In the genomic region with DNA sequence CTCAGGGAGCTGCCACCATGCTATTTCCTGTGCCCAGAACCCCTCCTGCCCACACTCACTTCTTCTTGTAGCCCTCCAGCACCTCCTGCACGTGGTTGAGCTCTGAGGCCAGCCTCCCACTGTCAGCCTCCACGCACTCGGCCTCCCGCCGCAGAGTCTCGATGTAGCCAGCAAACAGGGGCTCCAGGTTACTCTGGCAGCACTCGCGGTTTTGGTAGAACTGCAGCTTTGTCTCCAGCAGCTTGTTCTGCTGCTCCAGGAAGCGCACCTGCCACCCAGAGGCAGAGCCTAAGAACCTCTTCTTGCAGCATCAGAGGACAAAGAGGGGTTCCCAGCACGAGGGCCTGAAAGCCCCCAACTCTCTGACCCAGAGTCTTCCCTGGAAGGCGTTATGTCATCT, we compare ENCODE assay signal across 16 cellular contexts. TPM values are rescaled to one million over a fixed set of nuclear protein-coding genes. Genes with fewer than 3 reads are reported as not detected.
DNase-seq lines count a peak whose midpoint lies in the region; TF ChIP-seq lines count a peak whose summit lies in the region.
"Had no signal": no experiment of that assay in that cellular context is flagged by ENCODE, and none has a peak within 500 bp of the region (broad histone marks: within the 10 kb centered on the region; RNA-seq: fewer than 3 reads in every experiment).

No MANE protein-coding gene starts in this region.

- POLR2A ChIA-PET in OCI-LY7 (lab: Charles Lee), result no interaction called here

- CTCF ChIA-PET in OCI-LY7 (lab: Charles Lee; ENCODE audit: unreplicated experiment), result interaction anchor here (0.6 to 1.1 kb wide), 2 partner anchors 94 to 920 kb away, joined by 3 read pairs; no protein-coding TSS in a partner anchor

- TF ChIP-seq CTCF in GM20000 (IDR thresholded peaks at IDR 0.05; ENCODE audit: extremely low read depth, missing control alignments) (no peak), OCI-LY7 (conservative IDR thresholded peaks at IDR 0.05; ENCODE audit: low read length) (no peak), hepatocyte (IDR thresholded peaks at IDR 0.05; ENCODE audit: poor library complexity) (peak; percentile 13)

- no peaks in the 10 kb centered on the region for H4K20me1 ChIP-seq in OCI-LY7 (ENCODE audit: insufficient read depth, low read length)
- H4K20me1 ChIP-seq in hepatocyte (ENCODE audit: insufficient read depth, poor library complexity, severe bottlenecking), result no peaks in the 10 kb centered on the region

- H3K27ac ChIP-seq in OCI-LY7 (ENCODE audit: low read depth, low read length, poor library complexity, severe bottlenecking) (no peak overlapping the region), hepatocyte (no peak overlapping the region)
- H3K27ac ChIP-seq: cardiac muscle cell, ovary, tibial nerve had no signal

- WGBS in hepatocyte (ENCODE audit: low lambda C conversion rate, missing lambda C conversion rate), result 78% methylated on average over 11 of the region's 11 CpGs

- H3K36me3 ChIP-seq in OCI-LY7 (ENCODE audit: insufficient read depth, low read length), result no peaks in the 10 kb centered on the region
- no peaks in the 10 kb centered on the region for H3K36me3 ChIP-seq in hepatocyte (replicated peaks; ENCODE audit: insufficient read depth, low read depth)
- H3K36me3 ChIP-seq: cardiac muscle cell, ovary, tibial nerve had no signal

- peaks cover 4% of the 10 kb centered on the region for H3K27me3 ChIP-seq in hepatocyte
- H3K27me3 ChIP-seq: ovary had no signal

- H2AFZ ChIP-seq in OCI-LY7 (ENCODE audit: low read length), result no peak overlapping the region
- H2AFZ ChIP-seq in hepatocyte, result no peak overlapping the region

- H3K4me1 ChIP-seq in OCI-LY7 (ENCODE audit: insufficient read depth, low read length, poor library complexity, severe bottlenecking) (no peaks in the 10 kb centered on the region), hepatocyte (ENCODE audit: insufficient read depth) (no peaks in the 10 kb centered on the region)
- H3K4me1 ChIP-seq: tibial nerve had no signal

- intact Hi-C loops in OCI-LY7 (cut with micrococcal nuclease; ENCODE audit: unreplicated experiment), result no loop called here

- BruUV-seq in OCI-LY7 (replicated peaks; lab: Mats Ljungman, UMichigan), result no TSS peak

- H3K4me3 ChIP-seq in OCI-LY7 (ENCODE audit: low read depth, low read length, poor library complexity, severe bottlenecking) (no peak overlapping the region), hepatocyte (no peak overlapping the region)
- H3K4me3 ChIP-seq: cardiac muscle cell, ovary, tibial nerve had no signal

- H3K9me3 ChIP-seq in OCI-LY7 (ENCODE audit: low read length) (no peaks in the 10 kb centered on the region), hepatocyte (ENCODE audit: low read depth) (no peaks in the 10 kb centered on the region)
- H3K9me3 ChIP-seq: ovary, tibial nerve had no signal

- H3K9me2 ChIP-seq in OCI-LY7 (ENCODE audit: insufficient read depth, low read length), result no peaks in the 10 kb centered on the region
- no peaks in the 10 kb centered on the region for H3K9me2 ChIP-seq in hepatocyte (replicated peaks; ENCODE audit: insufficient read depth)

- H3K4me2 ChIP-seq in OCI-LY7 (ENCODE audit: low read length) (no peak overlapping the region), hepatocyte (no peak overlapping the region)

- peak; percentile 16 for DNase-seq in COLO668 (lab: John Stamatoyannopoulos, UW; ENCODE audit: unreplicated experiment)
- DNase-seq in GM20000 (ENCODE audit: low spot score), result peak; percentile 12
- peak; percentile 14 for DNase-seq in OCI-LY7 (ENCODE audit: low spot score)
- DNase-seq in hepatocyte (ENCODE audit: low spot score), result no peak
- no peak for DNase-seq in activated T-cell treated with anti-CD3 and anti-CD28 coated beads, Interleukin-2, amount 50 U/mL, for 48 hours
- no peak for DNase-seq in stimulated activated CD4-positive, alpha-beta T cell treated with anti-CD3 and anti-CD28 coated beads, Interleukin-4, amount 100 ng/mL, for 24 hours
- no peak for DNase-seq in NCI-H226
- DNase-seq: activated CD4-positive, alpha-beta memory T cell treated with anti-CD3 and anti-CD28 coated beads for 36 hours; activated gamma-delta T cell treated with Interleukin-2 at 50 U/mL for 16 hours; MV-4-11; ovary had no signal

- H3K79me2 ChIP-seq in OCI-LY7 (ENCODE audit: insufficient read depth, low read depth, low read length) (no peaks in the 10 kb centered on the region), hepatocyte (no peaks in the 10 kb centered on the region)

RNA-seq across cellular contexts. Expression of gene KRT83, which starts 2.1 kb away (rescaled TPM):
- total RNA-seq in OCI-LY7 (2014; rRNA removed; shearing (Covaris generic)), result not detected in 2 replicates
- total RNA-seq in OCI-LY7 (2022) (not detected in 2 replicates), hepatocyte (not detected in 2 replicates)
- polyA plus RNA-seq in hepatocyte, result not detected in 2 replicates
- total RNA-seq: activated CD4-positive, alpha-beta memory T cell treated with anti-CD3 and anti-CD28 coated beads for 36 hours; cardiac muscle cell; endothelial cell of umbilical vein; mesothelial cell of epicardium; ovary; T-helper 2 cell treated with Interferon-gamma antibody and Interleukin-4, amounts not matched to agents 100 ng/mL and 5 ng/mL, for 36 hours; tibial nerve had no signal
- polyA plus RNA-seq: cardiac muscle cell, endothelial cell of umbilical vein, ovary had no signal

RNA-seq across cellular contexts. Expression of gene KRT81, which starts 27.8 kb away (rescaled TPM):
- not detected in 2 replicates for total RNA-seq in OCI-LY7 (2014; rRNA removed; shearing (Covaris generic))
- total RNA-seq in OCI-LY7 (2022), result not detected in 2 replicates
- total RNA-seq in hepatocyte, result not detected in 2 replicates
- polyA plus RNA-seq in hepatocyte, result not detected in 2 replicates
- total RNA-seq: activated CD4-positive, alpha-beta memory T cell treated with anti-CD3 and anti-CD28 coated beads for 36 hours; cardiac muscle cell; endothelial cell of umbilical vein; tibial nerve had no signal
- polyA plus RNA-seq: cardiac muscle cell, endothelial cell of umbilical vein, ovary had no signal

RNA-seq across cellular contexts. Expression of gene KRT86, which starts 44.7 kb away (rescaled TPM):
- total RNA-seq in OCI-LY7 (2014; rRNA removed; shearing (Covaris generic)), result not detected in 2 replicates
- total RNA-seq in OCI-LY7 (2022), result not detected in 2 replicates
- not detected in 2 replicates for total RNA-seq in hepatocyte
- 0.40 TPM in 1 of 2 replicates, not detected in the other for polyA plus RNA-seq in hepatocyte
- total RNA-seq: cardiac muscle cell, endothelial cell of umbilical vein, tibial nerve had no signal
- polyA plus RNA-seq: endothelial cell of umbilical vein, ovary had no signal

RNA-seq across cellular contexts. Expression of gene KRT85, which starts 48.2 kb away (rescaled TPM):
- total RNA-seq in OCI-LY7 (2014; rRNA removed; shearing (Covaris generic)), result not detected in 2 replicates
- not detected in 2 replicates for total RNA-seq in OCI-LY7 (2022)
- total RNA-seq in hepatocyte, result not detected in 2 replicates
- polyA plus RNA-seq in hepatocyte, result not detected in 2 replicates
- total RNA-seq: activated CD4-positive, alpha-beta memory T cell treated with anti-CD3 and anti-CD28 coated beads for 36 hours; endothelial cell of umbilical vein; mesothelial cell of epicardium; ovary; T-helper 2 cell treated with Interferon-gamma antibody and Interleukin-4, amounts not matched to agents 100 ng/mL and 5 ng/mL, for 36 hours; tibial nerve had no signal
- polyA plus RNA-seq: cardiac muscle cell, endothelial cell of umbilical vein, ovary had no signal

Comparison
In these comparisons a context has a peak if more than half of its experiments do, and no peak if none do; other contexts are left out.
1. DNase-seq: peak in COLO668 (single experiment), GM20000 (single experiment) and OCI-LY7 (single experiment); none in hepatocyte (single experiment), activated T-cell treated with anti-CD3 and anti-CD28 coated beads, Interleukin-2, amount 50 U/mL, for 48 hours (0 of 2), stimulated activated CD4-positive, alpha-beta T cell treated with anti-CD3 and anti-CD28 coated beads, Interleukin-4, amount 100 ng/mL, for 24 hours (single experiment) and NCI-H226 (single experiment).